20 cellular contexts compared by ENCODE assay signal in genomic region chr5:5291357-5291756, GRCh38.
DNase-seq lines count a peak whose midpoint lies in the region; ATAC-seq and TF ChIP-seq lines count a peak whose summit lies in the region.
"Had no signal": no experiment of that assay in that cellular context is flagged by ENCODE, and none has a peak within 500 bp of the region (broad histone marks: within the 10 kb centered on the region; RNA-seq: fewer than 3 reads in every experiment).

No MANE protein-coding gene starts in this region.

- H3K27ac ChIP-seq in left lung (no peak overlapping the region), tibial artery (no peak overlapping the region)
- H3K27ac ChIP-seq: esophagus muscularis mucosa, heart left ventricle, neutrophil, sigmoid colon had no signal

- no peak for TF ChIP-seq CTCF in choroid plexus epithelial cell (conservative IDR thresholded peaks at IDR 0.05; ENCODE audit: low read depth, low read length)
- TF ChIP-seq CTCF in left lung (IDR thresholded peaks at IDR 0.05), result no peak
- no peak for TF ChIP-seq CTCF in tibial artery (IDR thresholded peaks at IDR 0.05)

- H3K4me3 ChIP-seq in choroid plexus epithelial cell (ENCODE audit: low read depth, low read length), result no peak overlapping the region
- H3K4me3 ChIP-seq in left lung, result no peak overlapping the region
- no peak overlapping the region for H3K4me3 ChIP-seq in tibial artery
- H3K4me3 ChIP-seq: esophagus muscularis mucosa, heart left ventricle, K562, sigmoid colon had no signal

- H3K4me1 ChIP-seq in left lung (no peaks in the 10 kb centered on the region), tibial artery (no peaks in the 10 kb centered on the region)
- H3K4me1 ChIP-seq: esophagus muscularis mucosa, sigmoid colon had no signal

- DNase-seq in A172 (ENCODE audit: low spot score), result peak; percentile 96
- DNase-seq in HT1080 (ENCODE audit: low read depth), result peak; percentile 91
- DNase-seq in choroid plexus epithelial cell (ENCODE audit: low read depth), result peak; percentile 56
- DNase-seq in left lung, result no peak
- no peak for DNase-seq in stimulated activated CD4-positive, alpha-beta T cell treated with anti-CD3 and anti-CD28 coated beads, Interleukin-1b, Interleukin-23, amount 100 ng/mL, for 48 hours
- DNase-seq in tibial artery, result no peak
- DNase-seq in putamen (ENCODE audit: low spot score), result no peak
- DNase-seq: activated B cell treated with CpG ODN at 0.5 μM for 24 hours; activated T-cell treated with anti-CD3 and anti-CD28 coated beads, Interleukin-2, amount 50 U/mL, for 48 hours; CD8-positive, alpha-beta memory T cell; DMS79 treated with DMSO at 0.1 percent for 48 hours; H7; immature natural killer cell; NCI-H2029; sigmoid colon had no signal

- intact Hi-C loops in left lung (cut with DNase I), result no loop called here
- intact Hi-C loops in tibial artery (cut with DNase I; ENCODE audit: low total_unique reads), result no loop called here

- ATAC-seq in left lung, result peak; percentile 47
- ATAC-seq in GM18511 (IDR thresholded peaks at IDR 0.05; ENCODE audit: unreplicated experiment), result no peak
- ATAC-seq: K562 had no signal

- H3K27me3 ChIP-seq in left lung, result no peaks in the 10 kb centered on the region
- H3K27me3 ChIP-seq in tibial artery, result no peaks in the 10 kb centered on the region
- H3K27me3 ChIP-seq: esophagus muscularis mucosa, heart left ventricle, neutrophil, sigmoid colon had no signal

- H3K9me3 ChIP-seq in left lung (no peaks in the 10 kb centered on the region), tibial artery (no peaks in the 10 kb centered on the region)
- H3K9me3 ChIP-seq: neutrophil, sigmoid colon had no signal

- H3K36me3 ChIP-seq in left lung (no peaks in the 10 kb centered on the region), tibial artery (no peaks in the 10 kb centered on the region)
- H3K36me3 ChIP-seq: esophagus muscularis mucosa, heart left ventricle, neutrophil, sigmoid colon had no signal

Comparison
In these comparisons a context has a peak if more than half of its experiments do, and no peak if none do; other contexts are left out.
1. DNase-seq: peak in A172 (single experiment), HT1080 (single experiment) and choroid plexus epithelial cell (single experiment); none in left lung (0 of 2), stimulated activated CD4-positive, alpha-beta T cell treated with anti-CD3 and anti-CD28 coated beads, Interleukin-1b, Interleukin-23, amount 100 ng/mL, for 48 hours (single experiment), tibial artery (0 of 2) and putamen (single experiment).